Comparison of ENCODE assay signal across 22 cellular contexts in the genomic region with DNA sequence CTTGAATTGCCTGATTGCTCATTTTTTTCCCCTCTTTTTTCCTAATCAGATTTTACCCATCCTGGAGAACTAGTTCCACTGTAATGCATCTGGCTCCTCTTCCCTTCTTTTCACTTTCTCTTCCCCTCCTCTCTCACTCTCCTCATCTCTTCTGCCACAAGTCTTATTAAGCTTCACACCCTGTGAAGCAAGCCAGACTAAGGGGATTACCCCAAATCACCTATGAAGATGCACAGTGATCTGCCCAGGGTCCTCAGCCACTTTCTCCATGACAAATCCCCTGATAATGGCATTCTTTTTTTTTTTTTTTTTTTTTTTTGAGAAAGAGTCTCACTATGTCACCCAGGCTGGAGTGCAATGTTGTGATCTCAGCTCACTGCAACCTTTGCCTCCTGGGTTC. TPM values are rescaled to one million over a fixed set of nuclear protein-coding genes. Genes with fewer than 3 reads are reported as not detected.
DNase-seq lines count a peak whose midpoint lies in the region; ATAC-seq and TF ChIP-seq lines count a peak whose summit lies in the region.
"Had no signal": no experiment of that assay in that cellular context is flagged by ENCODE, and none has a peak within 500 bp of the region (broad histone marks: within the 10 kb centered on the region; RNA-seq: fewer than 3 reads in every experiment).

No MANE protein-coding gene starts in this region.

- no peak overlapping the region for H2BK20ac ChIP-seq in IMR-90 (ENCODE audit: low read depth, low read length)

- H3K9me3 ChIP-seq in IMR-90 (ENCODE audit: control insufficient read depth, insufficient read depth, low read length) (peaks cover 4% of the 10 kb centered on the region), trophoblast cell (ENCODE audit: insufficient read depth, low read depth, low read length) (peaks cover 2% of the 10 kb centered on the region)
- H3K9me3 ChIP-seq: pancreas, SJSA1 had no signal

- no peak overlapping the region for H3K56ac ChIP-seq in IMR-90 (ENCODE audit: extremely low read depth, insufficient read depth, low read length)

- H3K18ac ChIP-seq in IMR-90 (ENCODE audit: low read depth, low read length) (no peak overlapping the region), trophoblast cell (ENCODE audit: low read length) (no peak overlapping the region)

- peaks cover 83% of the 10 kb centered on the region for H3K4me1 Mint-ChIP-seq in activated naive CD8-positive, alpha-beta T cell treated with anti-CD3 and anti-CD28 coated beads, Interleukin-2, amount 50 U/mL, for 24 hours

- H3K27me3 ChIP-seq in IMR-90 (ENCODE audit: control insufficient read depth, insufficient read depth, low read length) (no peaks in the 10 kb centered on the region), trophoblast cell (ENCODE audit: insufficient read depth, low read length) (no peaks in the 10 kb centered on the region)
- H3K27me3 ChIP-seq: pancreas, SJSA1 had no signal

- in situ Hi-C loops in IMR-90 (cut with MboI; ENCODE audit: low sequenced_read_pairs): no loop called here

- H4K91ac ChIP-seq in IMR-90 (ENCODE audit: insufficient read depth, low read depth, low read length) (no peak overlapping the region), trophoblast cell (ENCODE audit: low read depth, low read length) (peak overlapping the region; percentile 58)

- no peak overlapping the region for H2AFZ ChIP-seq in IMR-90 (replicated peaks; ENCODE audit: low read length, poor library complexity)
- H2AFZ ChIP-seq in trophoblast cell (ENCODE audit: insufficient read depth, low read length, poor library complexity): no peak overlapping the region

- TF ChIP-seq POLR2A in IMR-90 (IDR thresholded peaks at IDR 0.05; ENCODE audit: low read depth, low read length): no peak

- POLR2A ChIA-PET in IMR-90 (lab: Charles Lee; ENCODE audit: unreplicated experiment): interaction anchor here (0.5 kb wide), 1 partner anchor 9 kb away, joined by 3 read pairs; no protein-coding TSS in a partner anchor

- H4K20me1 ChIP-seq in IMR-90 (ENCODE audit: insufficient read depth, low read length): peaks cover 26% of the 10 kb centered on the region

- dilution Hi-C loops in IMR-90 (cut with HindIII; ENCODE audit: low sequenced_read_pairs, unreplicated experiment): no loop called here

- H3K4me1 ChIP-seq in IMR-90 (ENCODE audit: control insufficient read depth, insufficient read depth, low read length) (peaks cover 29% of the 10 kb centered on the region), trophoblast cell (ENCODE audit: control insufficient read depth in 1 of 2, insufficient read depth in 2 of 2, low read length in 2 of 2) (peaks cover 20 to 35% of the 10 kb centered on the region in 2 experiments)
- H3K4me1 ChIP-seq: pancreas had no signal

- H3K79me2 ChIP-seq in trophoblast cell (ENCODE audit: control insufficient read depth, insufficient read depth, low read length, poor library complexity): peaks cover 9% of the 10 kb centered on the region

- H3K9ac ChIP-seq in IMR-90 (ENCODE audit: low read depth, low read length) (no peak overlapping the region), trophoblast cell (ENCODE audit: low read length) (no peak overlapping the region)

- peak overlapping the region; percentile 7; the same call in 1 of the 2 replicates for H3K14ac ChIP-seq in IMR-90 (replicated peaks; ENCODE audit: low read depth, low read length)
- H3K14ac ChIP-seq in trophoblast cell (ENCODE audit: low read length): peak overlapping the region; percentile 45

- peak overlapping the region; percentile 4; the same call in 1 of the 2 replicates for H2BK120ac ChIP-seq in IMR-90 (ENCODE audit: low read depth, low read length)
- H2BK120ac ChIP-seq in trophoblast cell (ENCODE audit: insufficient read depth, low read length, poor library complexity): no peak overlapping the region

- H4K8ac ChIP-seq in IMR-90 (ENCODE audit: low read depth in 2 of 2, low read length in 2 of 2) (no peak overlapping the region), trophoblast cell (ENCODE audit: low read depth, low read length) (no peak overlapping the region)

- H3K9me3 Mint-ChIP-seq in activated naive CD8-positive, alpha-beta T cell treated with anti-CD3 and anti-CD28 coated beads, Interleukin-2, amount 50 U/mL, for 24 hours: no peaks in the 10 kb centered on the region

- no peak overlapping the region for H4K5ac ChIP-seq in IMR-90 (ENCODE audit: low read depth, low read length)

- intact Hi-C loops in IMR-90 (cut with micrococcal nuclease): no loop called here

- peak overlapping the region; percentile 80 for H3K27ac Mint-ChIP-seq in activated naive CD8-positive, alpha-beta T cell treated with anti-CD3 and anti-CD28 coated beads, Interleukin-2, amount 50 U/mL, for 24 hours

- no peak for TF ChIP-seq CTCF in IMR-90 (conservative IDR thresholded peaks at IDR 0.05; ENCODE audit: low read depth, low read length)

- peak; percentile 8 for DNase-seq in NCI-H82 (lab: John Stamatoyannopoulos, UW)
- no peak for DNase-seq in NCI-H82 treated with DMSO at 0.1 percent for 48 hours (lab: John Stamatoyannopoulos, UW; ENCODE audit: unreplicated experiment)
- DNase-seq in IMR-90: no peak
- no peak for DNase-seq in activated naive CD8-positive, alpha-beta T cell treated with anti-CD3 and anti-CD28 coated beads, Interleukin-2, amount 50 U/mL, for 24 hours
- no peak for DNase-seq in trophoblast cell
- DNase-seq in activated gamma-delta T cell (lab: John Stamatoyannopoulos, UW): no peak
- no peak for DNase-seq in NAMALWA (ENCODE audit: low spot score)
- DNase-seq: activated CD4-positive, alpha-beta T cell treated with anti-CD3 and anti-CD28 coated beads for 48 hours; effector CD4-positive, alpha-beta T cell; GDM1; KBM-7; left ventricle myocardium superior; NCI-H1092; NCI-H526; pancreas; PC-3; substantia nigra had no signal

- peaks cover 30% of the 10 kb centered on the region for H3K9me1 ChIP-seq in IMR-90 (ENCODE audit: insufficient read depth, low read length)

- peak overlapping the region; percentile 6 for H3K4me3 Mint-ChIP-seq in activated naive CD8-positive, alpha-beta T cell treated with anti-CD3 and anti-CD28 coated beads, Interleukin-2, amount 50 U/mL, for 24 hours

- H3K4ac ChIP-seq in IMR-90 (ENCODE audit: low read depth, low read length): peak overlapping the region; percentile 18; the same call in 1 of the 2 replicates
- no peak overlapping the region for H3K4ac ChIP-seq in trophoblast cell (ENCODE audit: low read depth, low read length)

- 0 out of 3 replicates have a peak overlapping the region, but pooled peaks have one; percentile 25 for H2BK15ac ChIP-seq in IMR-90 (ENCODE audit: low read depth, low read length)

- no peak overlapping the region for H2AK9ac ChIP-seq in IMR-90 (replicated peaks; ENCODE audit: low read depth, low read length, poor library complexity)

- H3K23ac ChIP-seq in IMR-90 (ENCODE audit: low read depth, low read length) (no peak overlapping the region), trophoblast cell (ENCODE audit: low read length) (no peak overlapping the region)

- no peak overlapping the region for H2BK12ac ChIP-seq in trophoblast cell (ENCODE audit: low read length)

- H3K36me3 ChIP-seq in IMR-90 (ENCODE audit: control insufficient read depth, insufficient read depth, low read length) (peaks cover 4% of the 10 kb centered on the region; the same call in 1 of the 2 replicates), trophoblast cell (ENCODE audit: control insufficient read depth in 1 of 2, insufficient read depth in 2 of 2, low read length in 2 of 2) (peaks cover 8 to 13% of the 10 kb centered on the region in 2 experiments)
- H3K36me3 ChIP-seq: pancreas, SJSA1 had no signal

- H3K4me3 ChIP-seq in IMR-90 (ENCODE audit: insufficient read depth, low read depth, low read length): no peak overlapping the region
- no peak overlapping the region for H3K4me3 ChIP-seq in trophoblast cell (ENCODE audit: low read depth, low read length)
- H3K4me3 ChIP-seq: pancreas, SJSA1 had no signal

- peaks cover 35% of the 10 kb centered on the region for H3K36me3 Mint-ChIP-seq in activated naive CD8-positive, alpha-beta T cell treated with anti-CD3 and anti-CD28 coated beads, Interleukin-2, amount 50 U/mL, for 24 hours (ENCODE audit: low read depth)

- H2AK5ac ChIP-seq in IMR-90 (ENCODE audit: low read depth, low read length): peak overlapping the region; percentile 77; the same call in 1 of the 2 replicates
- H2AK5ac ChIP-seq in trophoblast cell (ENCODE audit: low read length): no peak overlapping the region

- no peaks in the 10 kb centered on the region for H3K27me3 Mint-ChIP-seq in activated naive CD8-positive, alpha-beta T cell treated with anti-CD3 and anti-CD28 coated beads, Interleukin-2, amount 50 U/mL, for 24 hours

- ATAC-seq in IMR-90 (ENCODE audit: low read depth) (no peak), HG03457 (IDR thresholded peaks at IDR 0.05; ENCODE audit: unreplicated experiment) (no peak)
- ATAC-seq in activated naive CD8-positive, alpha-beta T cell treated with anti-CD3 and anti-CD28 coated beads, Interleukin-2, amount 50 U/mL, for 24 hours: peak; percentile 62
- ATAC-seq: HCT116, left ventricle myocardium superior, pancreas, PC-3, sciatic nerve had no signal

- no peak for TF ChIP-seq RAD21 in IMR-90 (IDR thresholded peaks at IDR 0.05; ENCODE audit: low read length)

- no peak overlapping the region for H4K12ac ChIP-seq in trophoblast cell (ENCODE audit: low read depth, low read length)

- no TSS peak for BruUV-seq in IMR-90 (replicated peaks; lab: Mats Ljungman, UMichigan)

- H3K4me2 ChIP-seq in IMR-90 (ENCODE audit: low read depth, low read length) (no peak overlapping the region), trophoblast cell (ENCODE audit: low read length) (no peak overlapping the region)

- H3K79me1 ChIP-seq in IMR-90 (ENCODE audit: low read depth in 1 of 2, low read length in 2 of 2) (peaks cover 37 to 92% of the 10 kb centered on the region in 2 experiments), trophoblast cell (ENCODE audit: low read length) (peaks cover 20% of the 10 kb centered on the region)

- H2BK5ac ChIP-seq in IMR-90 (ENCODE audit: low read depth, low read length, poor library complexity, severe bottlenecking) (no peak overlapping the region), trophoblast cell (ENCODE audit: low read depth, low read length, poor library complexity) (peak overlapping the region; percentile 42)

- no peak overlapping the region for H3K27ac ChIP-seq in IMR-90 (ENCODE audit: insufficient read depth, low read length)
- peak overlapping the region; percentile 59 for H3K27ac ChIP-seq in trophoblast cell (ENCODE audit: low read depth, low read length)
- H3K27ac ChIP-seq: 22Rv1, pancreas, SJSA1 had no signal

- CTCF ChIA-PET in IMR-90 (lab: Yijun Ruan, JAX): interaction anchor here (2.0 kb wide), 1 partner anchor 115 kb away, joined by 4 read pairs; no protein-coding TSS in a partner anchor

TF ChIP-seq in IMR-90, 13 proteins besides CTCF, POLR2A, EP300 and RAD21 (continues in another document):
- no peak for TF ChIP-seq RFX5 (IDR thresholded peaks at IDR 0.05; ENCODE audit: low read depth, low read length)

RNA-seq across cellular contexts. Expression of a gene that starts 11.2 kb away (rescaled TPM):
- total RNA-seq in IMR-90 (2012; rRNA removed): 48.0 and 48.6 TPM in 2 replicates
- 27.2 and 28.5 TPM in 2 replicates for polyA plus RNA-seq in IMR-90 (2012; rRNA removed)
- 21.2 and 31.1 TPM in 2 replicates for polyA plus RNA-seq in IMR-90 (2012; cell fraction: cytosol; rRNA removed)
- 23.4 and 27.3 TPM in 2 replicates for polyA plus RNA-seq in IMR-90 (2012; cell fraction: nucleus; rRNA removed; ENCODE audit: low replicate concordance)
- polyA plus RNA-seq in trophoblast cell (2013): 67.0 and 69.0 TPM in 2 replicates
